In genomic region chr15:65494066-65494465, GRCh38 we compare ENCODE assay signal across 30 cellular contexts.
"Had no signal": no experiment of that assay in that cellular context is flagged by ENCODE, and none has a peak within 500 bp of the region (broad histone marks: within the 10 kb centered on the region; RNA-seq: fewer than 3 reads in every experiment).

No MANE protein-coding gene starts in this region.

- H3K4me1 Mint-ChIP-seq: activated CD4-positive, alpha-beta memory T cell treated with anti-CD3 and anti-CD28 coated beads, Interleukin-2, amount 10 ng/mL, durations not matched to agents 7 days and 5 days; activated naive CD4-positive, alpha-beta T cell treated with anti-CD3 and anti-CD28 coated beads, Interleukin-2, amount 10 ng/mL, durations not matched to agents 7 days and 5 days; endodermal cell had no signal

- H3K27ac Mint-ChIP-seq: activated B cell treated with CpG ODN at 0.5 μM for 24 hours; activated CD4-positive, alpha-beta memory T cell treated with anti-CD3 and anti-CD28 coated beads, Interleukin-2, amount 10 ng/mL, durations not matched to agents 7 days and 5 days; activated CD4-positive, alpha-beta T cell treated with anti-CD3 and anti-CD28 coated beads, Interleukin-2, amount 10 ng/mL, durations not matched to agents 7 days and 5 days; activated naive CD4-positive, alpha-beta T cell treated with anti-CD3 and anti-CD28 coated beads, Interleukin-2, amount 10 ng/mL, durations not matched to agents 7 days and 5 days; activated naive CD8-positive, alpha-beta T cell; activated T-cell treated with anti-CD3 and anti-CD28 coated beads, Interleukin-2, amount 50 U/mL, for 72 hours; dendritic cell treated with granulocyte-macrophage colony-stimulating factor and Interleukin-4, amounts not matched to agents 40 ng/mL and 50 ng/mL, for 4 days; endodermal cell; T-helper 2 cell treated with Interferon-gamma antibody and Interleukin-4, amounts not matched to agents 5 μg/mL and 100 μg/mL, for 36 hours had no signal

- DNase-seq: activated B cell treated with CpG ODN at 0.5 μM for 24 hours; activated CD4-positive, alpha-beta memory T cell treated with anti-CD3 and anti-CD28 coated beads, Interleukin-2, amount 10 ng/mL, durations not matched to agents 7 days and 5 days; activated CD4-positive, alpha-beta T cell treated with anti-CD3 and anti-CD28 coated beads, Interleukin-2, amount 10 ng/mL, durations not matched to agents 7 days and 5 days; activated CD4-positive, alpha-beta T cell treated with anti-CD3 and anti-CD28 coated beads, Interleukin-2, amount 50 U/mL, for 4 hours; activated CD8-positive, alpha-beta memory T cell treated with anti-CD3 and anti-CD28 coated beads, Interleukin-2, amount 50 U/mL, for 48 hours; activated gamma-delta T cell; activated naive CD4-positive, alpha-beta T cell; activated naive CD4-positive, alpha-beta T cell treated with anti-CD3 and anti-CD28 coated beads, Interleukin-2, amount 10 ng/mL, durations not matched to agents 7 days and 5 days; activated T-cell treated with anti-CD3 and anti-CD28 coated beads for 4 hours; activated T-cell treated with anti-CD3 and anti-CD28 coated beads, Interleukin-2, amount 50 U/mL, for 24 hours; activated T-cell treated with anti-CD3 and anti-CD28 coated beads, Interleukin-2, amount 50 U/mL, for 72 hours; amniotic stem cell; anterior cingulate cortex; brain microvascular endothelial cell; dorsolateral prefrontal cortex; effector memory CD4-positive, alpha-beta T cell; endodermal cell; erythroblast; foreskin keratinocyte; gastrocnemius medialis; glutamatergic neuron; T-helper 1 cell; T-helper 17 cell; T1000; WERI-Rb-1 had no signal

- ATAC-seq: activated CD4-positive, CD25-positive, alpha-beta regulatory T cell treated with anti-CD3 and anti-CD28 coated beads, Interleukin-2, amount 50 U/mL, for 24 hours; activated T-cell treated with anti-CD3 and anti-CD28 coated beads, Interleukin-2, amount 50 U/mL, for 72 hours; foreskin keratinocyte; gastrocnemius medialis; T-helper 17 cell had no signal

- H3K9me3 Mint-ChIP-seq: activated B cell treated with CpG ODN at 0.5 μM for 24 hours; activated CD4-positive, alpha-beta memory T cell treated with anti-CD3 and anti-CD28 coated beads, Interleukin-2, amount 10 ng/mL, durations not matched to agents 7 days and 5 days; activated CD4-positive, alpha-beta T cell treated with anti-CD3 and anti-CD28 coated beads, Interleukin-2, amount 10 ng/mL, durations not matched to agents 7 days and 5 days; activated naive CD4-positive, alpha-beta T cell treated with anti-CD3 and anti-CD28 coated beads, Interleukin-2, amount 10 ng/mL, durations not matched to agents 7 days and 5 days; activated T-cell treated with anti-CD3 and anti-CD28 coated beads, Interleukin-2, amount 50 U/mL, for 24 hours; activated T-cell treated with anti-CD3 and anti-CD28 coated beads, Interleukin-2, amount 50 U/mL, for 72 hours; central memory CD8-positive, alpha-beta T cell; dendritic cell treated with granulocyte-macrophage colony-stimulating factor and Interleukin-4, amounts not matched to agents 40 ng/mL and 50 ng/mL, for 4 days; endodermal cell; T-helper 2 cell treated with Interferon-gamma antibody and Interleukin-4, amounts not matched to agents 5 μg/mL and 100 μg/mL, for 36 hours had no signal

- H3K4me3 Mint-ChIP-seq: activated B cell treated with CpG ODN at 0.5 μM for 24 hours; activated CD4-positive, alpha-beta memory T cell treated with anti-CD3 and anti-CD28 coated beads, Interleukin-2, amount 10 ng/mL, durations not matched to agents 7 days and 5 days; activated CD4-positive, alpha-beta T cell treated with anti-CD3 and anti-CD28 coated beads, Interleukin-2, amount 10 ng/mL, durations not matched to agents 7 days and 5 days; activated naive CD4-positive, alpha-beta T cell treated with anti-CD3 and anti-CD28 coated beads, Interleukin-2, amount 10 ng/mL, durations not matched to agents 7 days and 5 days; activated naive CD8-positive, alpha-beta T cell; activated T-cell treated with anti-CD3 and anti-CD28 coated beads, Interleukin-2, amount 50 U/mL, for 24 hours; activated T-cell treated with anti-CD3 and anti-CD28 coated beads, Interleukin-2, amount 50 U/mL, for 72 hours; central memory CD8-positive, alpha-beta T cell; dendritic cell treated with granulocyte-macrophage colony-stimulating factor and Interleukin-4, amounts not matched to agents 40 ng/mL and 50 ng/mL, for 4 days; endodermal cell; T-helper 17 cell; T-helper 2 cell treated with Interferon-gamma antibody and Interleukin-4, amounts not matched to agents 5 μg/mL and 100 μg/mL, for 36 hours had no signal
